In the genomic region with DNA sequence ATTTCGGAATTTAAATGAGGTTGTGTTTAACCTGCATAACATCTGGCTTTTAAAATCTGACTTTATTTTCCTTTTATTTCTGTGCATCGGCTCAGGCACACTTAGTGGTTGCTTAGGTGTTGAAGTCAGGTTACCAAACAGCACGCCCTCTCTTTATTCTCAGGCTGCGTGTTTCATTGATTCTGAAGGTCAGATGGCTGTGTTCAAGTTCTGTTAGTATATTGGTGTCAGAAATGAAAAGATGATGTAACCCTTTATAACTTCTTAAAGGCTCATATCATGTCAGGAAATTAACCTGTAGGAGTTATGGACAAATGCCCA, we compare ENCODE assay signal across 9 cellular contexts.
DNase-seq lines count a peak whose midpoint lies in the region; ATAC-seq and TF ChIP-seq lines count a peak whose summit lies in the region.
"Had no signal": no experiment of that assay in that cellular context is flagged by ENCODE, and none has a peak within 500 bp of the region (broad histone marks: within the 10 kb centered on the region; RNA-seq: fewer than 3 reads in every experiment).

No MANE protein-coding gene starts in this region.

- H3K36me3 ChIP-seq in ascending aorta: no peaks in the 10 kb centered on the region

- DNase-seq in activated CD4-positive, alpha-beta T cell treated with anti-CD3 and anti-CD28 coated beads for 36 hours: no peak
- no peak for DNase-seq in activated CD4-positive, alpha-beta T cell treated with anti-CD3 and anti-CD28 coated beads, Interleukin-2, amount 50 U/mL, for 4 hours
- DNase-seq in ascending aorta (ENCODE audit: low spot score in 2 of 2): no peak
- no peak for DNase-seq in stimulated activated naive B cell treated with anti-CD40 and anti-IgM and Interleukin-4, amounts not matched to agents 10 μg/mL and 1 μg/mL and 100 μg/mL, for 72 hours
- no peak for DNase-seq in NCI-H1930 (lab: John Stamatoyannopoulos, UW)
- DNase-seq in stimulated activated CD8-positive, alpha-beta memory T cell treated with anti-CD3 and anti-CD28 coated beads, Interleukin-4, amount 100 ng/mL, for 48 hours: no peak
- DNase-seq: NCI-H524 had no signal

- H3K36me3 Mint-ChIP-seq in activated CD4-positive, alpha-beta T cell treated with anti-CD3 and anti-CD28 coated beads for 36 hours (ENCODE audit: low read depth): peaks cover 29% of the 10 kb centered on the region
- peaks cover 24 to 27% of the 10 kb centered on the region in 2 donors for H3K36me3 Mint-ChIP-seq in stimulated activated naive B cell treated with anti-CD40 and anti-IgM and Interleukin-4, amounts not matched to agents 10 μg/mL and 1 μg/mL and 100 μg/mL, for 72 hours

- H3K9me3 ChIP-seq in ascending aorta: no peaks in the 10 kb centered on the region

- H3K4me1 Mint-ChIP-seq in activated CD4-positive, alpha-beta T cell treated with anti-CD3 and anti-CD28 coated beads for 36 hours: peaks cover 54% of the 10 kb centered on the region
- peaks cover 27 to 42% of the 10 kb centered on the region in 2 donors for H3K4me1 Mint-ChIP-seq in stimulated activated naive B cell treated with anti-CD40 and anti-IgM and Interleukin-4, amounts not matched to agents 10 μg/mL and 1 μg/mL and 100 μg/mL, for 72 hours

- H3K27ac Mint-ChIP-seq in activated CD4-positive, alpha-beta T cell treated with anti-CD3 and anti-CD28 coated beads for 36 hours: peak overlapping the region; percentile 92
- peak overlapping the region; percentile 94 for H3K27ac Mint-ChIP-seq in stimulated activated naive B cell treated with anti-CD40 and anti-IgM and Interleukin-4, amounts not matched to agents 10 μg/mL and 1 μg/mL and 100 μg/mL, for 72 hours

- H3K4me1 ChIP-seq in ascending aorta: peaks cover 3 to 11% of the 10 kb centered on the region in 2 donors

- no peaks in the 10 kb centered on the region for H3K27me3 Mint-ChIP-seq in activated CD4-positive, alpha-beta T cell treated with anti-CD3 and anti-CD28 coated beads for 36 hours
- no peaks in the 10 kb centered on the region for H3K27me3 Mint-ChIP-seq in stimulated activated naive B cell treated with anti-CD40 and anti-IgM and Interleukin-4, amounts not matched to agents 10 μg/mL and 1 μg/mL and 100 μg/mL, for 72 hours

- H3K9me3 Mint-ChIP-seq in activated CD4-positive, alpha-beta T cell treated with anti-CD3 and anti-CD28 coated beads for 36 hours (ENCODE audit: low read depth): peaks cover 8% of the 10 kb centered on the region
- peaks cover 5 to 8% of the 10 kb centered on the region in 2 donors for H3K9me3 Mint-ChIP-seq in stimulated activated naive B cell treated with anti-CD40 and anti-IgM and Interleukin-4, amounts not matched to agents 10 μg/mL and 1 μg/mL and 100 μg/mL, for 72 hours

- no peak for TF ChIP-seq CTCF in ascending aorta (IDR thresholded peaks at IDR 0.05)

- H3K27ac ChIP-seq in ascending aorta: peak overlapping the region; percentile 31 to 36

- H3K4me3 ChIP-seq in ascending aorta: no peak overlapping the region

- CTCF ChIA-PET in activated CD4-positive, alpha-beta T cell treated with anti-CD3 and anti-CD28 coated beads for 36 hours (lab: Charles Lee): interaction anchor here (1.0 kb wide), 1 partner anchor 249 kb away, joined by 4 read pairs; no protein-coding TSS in a partner anchor

- intact Hi-C loops in activated CD4-positive, alpha-beta T cell treated with anti-CD3 and anti-CD28 coated beads for 36 hours (cut with DNase I, micrococcal nuclease): loop anchor here in 1 of 2 experiments (1.0 to 2.0 kb wide), 2 partner anchors 248 to 261 kb away; a partner anchor contains a TSS
- intact Hi-C loops in ascending aorta (cut with DNase I): no loop called here

- H3K4me3 Mint-ChIP-seq in activated CD4-positive, alpha-beta T cell treated with anti-CD3 and anti-CD28 coated beads for 36 hours: peak overlapping the region; percentile 83
- peak overlapping the region; percentile 93 to 98 for H3K4me3 Mint-ChIP-seq in stimulated activated naive B cell treated with anti-CD40 and anti-IgM and Interleukin-4, amounts not matched to agents 10 μg/mL and 1 μg/mL and 100 μg/mL, for 72 hours

- H3K27me3 ChIP-seq in ascending aorta: no peaks in the 10 kb centered on the region

- peak; percentile 37 for ATAC-seq in activated CD4-positive, alpha-beta T cell treated with anti-CD3 and anti-CD28 coated beads for 36 hours
- peak; percentile 6 for ATAC-seq in HG02970 (IDR thresholded peaks at IDR 0.05; ENCODE audit: low FRiP score, unreplicated experiment)
- peak; percentile 41 to 50 for ATAC-seq in stimulated activated naive B cell treated with anti-CD40 and anti-IgM and Interleukin-4, amounts not matched to agents 10 μg/mL and 1 μg/mL and 100 μg/mL, for 72 hours (replicated peaks)
- ATAC-seq in GM19463 (IDR thresholded peaks at IDR 0.05; ENCODE audit: unreplicated experiment): no peak

- POLR2A ChIA-PET in activated CD4-positive, alpha-beta T cell treated with anti-CD3 and anti-CD28 coated beads for 36 hours (lab: Charles Lee): no interaction called here
